In the genomic region with DNA sequence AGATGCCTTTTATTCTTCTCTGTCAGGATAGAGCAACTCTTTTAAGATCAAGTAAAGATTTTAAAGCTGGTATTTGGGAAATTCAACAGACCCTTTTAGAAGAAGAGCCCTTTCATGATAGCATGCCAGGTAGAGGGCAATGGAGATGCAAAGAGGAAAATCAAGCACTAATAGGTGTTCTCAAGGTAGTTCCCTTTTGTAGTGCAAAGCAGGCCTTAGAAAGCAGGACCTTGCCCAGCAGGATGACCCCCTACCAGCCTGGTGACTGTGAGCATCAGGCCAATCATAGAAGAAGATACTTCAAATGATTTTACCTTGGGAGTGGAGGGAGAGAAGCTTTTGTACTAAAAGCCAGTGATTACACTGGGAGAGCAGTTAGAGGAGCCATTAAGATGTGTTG, we compare ENCODE assay signal across 1 cellular context.
TF ChIP-seq lines count a peak whose summit lies in the region.

No MANE protein-coding gene starts in this region.

TF ChIP-seq in H1, 55 proteins besides CTCF, POLR2A, EP300 and RAD21 (continued from another document):
- TF ChIP-seq, protein P1, sequence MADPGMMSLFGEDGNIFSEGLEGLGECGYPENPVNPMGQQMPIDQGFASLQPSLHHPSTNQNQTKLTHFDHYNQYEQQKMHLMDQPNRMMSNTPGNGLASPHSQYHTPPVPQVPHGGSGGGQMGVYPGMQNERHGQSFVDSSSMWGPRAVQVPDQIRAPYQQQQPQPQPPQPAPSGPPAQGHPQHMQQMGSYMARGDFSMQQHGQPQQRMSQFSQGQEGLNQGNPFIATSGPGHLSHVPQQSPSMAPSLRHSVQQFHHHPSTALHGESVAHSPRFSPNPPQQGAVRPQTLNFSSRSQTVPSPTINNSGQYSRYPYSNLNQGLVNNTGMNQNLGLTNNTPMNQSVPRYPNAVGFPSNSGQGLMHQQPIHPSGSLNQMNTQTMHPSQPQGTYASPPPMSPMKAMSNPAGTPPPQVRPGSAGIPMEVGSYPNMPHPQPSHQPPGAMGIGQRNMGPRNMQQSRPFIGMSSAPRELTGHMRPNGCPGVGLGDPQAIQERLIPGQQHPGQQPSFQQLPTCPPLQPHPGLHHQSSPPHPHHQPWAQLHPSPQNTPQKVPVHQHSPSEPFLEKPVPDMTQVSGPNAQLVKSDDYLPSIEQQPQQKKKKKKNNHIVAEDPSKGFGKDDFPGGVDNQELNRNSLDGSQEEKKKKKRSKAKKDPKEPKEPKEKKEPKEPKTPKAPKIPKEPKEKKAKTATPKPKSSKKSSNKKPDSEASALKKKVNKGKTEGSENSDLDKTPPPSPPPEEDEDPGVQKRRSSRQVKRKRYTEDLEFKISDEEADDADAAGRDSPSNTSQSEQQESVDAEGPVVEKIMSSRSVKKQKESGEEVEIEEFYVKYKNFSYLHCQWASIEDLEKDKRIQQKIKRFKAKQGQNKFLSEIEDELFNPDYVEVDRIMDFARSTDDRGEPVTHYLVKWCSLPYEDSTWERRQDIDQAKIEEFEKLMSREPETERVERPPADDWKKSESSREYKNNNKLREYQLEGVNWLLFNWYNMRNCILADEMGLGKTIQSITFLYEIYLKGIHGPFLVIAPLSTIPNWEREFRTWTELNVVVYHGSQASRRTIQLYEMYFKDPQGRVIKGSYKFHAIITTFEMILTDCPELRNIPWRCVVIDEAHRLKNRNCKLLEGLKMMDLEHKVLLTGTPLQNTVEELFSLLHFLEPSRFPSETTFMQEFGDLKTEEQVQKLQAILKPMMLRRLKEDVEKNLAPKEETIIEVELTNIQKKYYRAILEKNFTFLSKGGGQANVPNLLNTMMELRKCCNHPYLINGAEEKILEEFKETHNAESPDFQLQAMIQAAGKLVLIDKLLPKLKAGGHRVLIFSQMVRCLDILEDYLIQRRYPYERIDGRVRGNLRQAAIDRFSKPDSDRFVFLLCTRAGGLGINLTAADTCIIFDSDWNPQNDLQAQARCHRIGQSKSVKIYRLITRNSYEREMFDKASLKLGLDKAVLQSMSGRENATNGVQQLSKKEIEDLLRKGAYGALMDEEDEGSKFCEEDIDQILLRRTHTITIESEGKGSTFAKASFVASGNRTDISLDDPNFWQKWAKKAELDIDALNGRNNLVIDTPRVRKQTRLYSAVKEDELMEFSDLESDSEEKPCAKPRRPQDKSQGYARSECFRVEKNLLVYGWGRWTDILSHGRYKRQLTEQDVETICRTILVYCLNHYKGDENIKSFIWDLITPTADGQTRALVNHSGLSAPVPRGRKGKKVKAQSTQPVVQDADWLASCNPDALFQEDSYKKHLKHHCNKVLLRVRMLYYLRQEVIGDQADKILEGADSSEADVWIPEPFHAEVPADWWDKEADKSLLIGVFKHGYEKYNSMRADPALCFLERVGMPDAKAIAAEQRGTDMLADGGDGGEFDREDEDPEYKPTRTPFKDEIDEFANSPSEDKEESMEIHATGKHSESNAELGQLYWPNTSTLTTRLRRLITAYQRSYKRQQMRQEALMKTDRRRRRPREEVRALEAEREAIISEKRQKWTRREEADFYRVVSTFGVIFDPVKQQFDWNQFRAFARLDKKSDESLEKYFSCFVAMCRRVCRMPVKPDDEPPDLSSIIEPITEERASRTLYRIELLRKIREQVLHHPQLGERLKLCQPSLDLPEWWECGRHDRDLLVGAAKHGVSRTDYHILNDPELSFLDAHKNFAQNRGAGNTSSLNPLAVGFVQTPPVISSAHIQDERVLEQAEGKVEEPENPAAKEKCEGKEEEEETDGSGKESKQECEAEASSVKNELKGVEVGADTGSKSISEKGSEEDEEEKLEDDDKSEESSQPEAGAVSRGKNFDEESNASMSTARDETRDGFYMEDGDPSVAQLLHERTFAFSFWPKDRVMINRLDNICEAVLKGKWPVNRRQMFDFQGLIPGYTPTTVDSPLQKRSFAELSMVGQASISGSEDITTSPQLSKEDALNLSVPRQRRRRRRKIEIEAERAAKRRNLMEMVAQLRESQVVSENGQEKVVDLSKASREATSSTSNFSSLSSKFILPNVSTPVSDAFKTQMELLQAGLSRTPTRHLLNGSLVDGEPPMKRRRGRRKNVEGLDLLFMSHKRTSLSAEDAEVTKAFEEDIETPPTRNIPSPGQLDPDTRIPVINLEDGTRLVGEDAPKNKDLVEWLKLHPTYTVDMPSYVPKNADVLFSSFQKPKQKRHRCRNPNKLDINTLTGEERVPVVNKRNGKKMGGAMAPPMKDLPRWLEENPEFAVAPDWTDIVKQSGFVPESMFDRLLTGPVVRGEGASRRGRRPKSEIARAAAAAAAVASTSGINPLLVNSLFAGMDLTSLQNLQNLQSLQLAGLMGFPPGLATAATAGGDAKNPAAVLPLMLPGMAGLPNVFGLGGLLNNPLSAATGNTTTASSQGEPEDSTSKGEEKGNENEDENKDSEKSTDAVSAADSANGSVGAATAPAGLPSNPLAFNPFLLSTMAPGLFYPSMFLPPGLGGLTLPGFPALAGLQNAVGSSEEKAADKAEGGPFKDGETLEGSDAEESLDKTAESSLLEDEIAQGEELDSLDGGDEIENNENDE (IDR thresholded peaks at IDR 0.05; ENCODE audit: insufficient replicate concordance, low read length), result peak; percentile 91
- no peak for TF ChIP-seq KDM1A (IDR thresholded peaks at IDR 0.05; ENCODE audit: borderline replicate concordance, low read length)
- TF ChIP-seq SP2 (IDR thresholded peaks at IDR 0.05; ENCODE audit: low read length), result no peak
- peak; percentile 91 for TF ChIP-seq NANOG (IDR thresholded peaks at IDR 0.05; ENCODE audit: insufficient read depth, low read depth, low read length, poor library complexity, severe bottlenecking)
- no peak for TF ChIP-seq SIRT6 (IDR thresholded peaks at IDR 0.05; ENCODE audit: low read length)
- no peak for TF ChIP-seq TAF7 (optimal IDR thresholded peaks at IDR 0.05; ENCODE audit: borderline replicate concordance, low read depth, low read length)
